13 cellular contexts compared by ENCODE assay signal in the genomic region with DNA sequence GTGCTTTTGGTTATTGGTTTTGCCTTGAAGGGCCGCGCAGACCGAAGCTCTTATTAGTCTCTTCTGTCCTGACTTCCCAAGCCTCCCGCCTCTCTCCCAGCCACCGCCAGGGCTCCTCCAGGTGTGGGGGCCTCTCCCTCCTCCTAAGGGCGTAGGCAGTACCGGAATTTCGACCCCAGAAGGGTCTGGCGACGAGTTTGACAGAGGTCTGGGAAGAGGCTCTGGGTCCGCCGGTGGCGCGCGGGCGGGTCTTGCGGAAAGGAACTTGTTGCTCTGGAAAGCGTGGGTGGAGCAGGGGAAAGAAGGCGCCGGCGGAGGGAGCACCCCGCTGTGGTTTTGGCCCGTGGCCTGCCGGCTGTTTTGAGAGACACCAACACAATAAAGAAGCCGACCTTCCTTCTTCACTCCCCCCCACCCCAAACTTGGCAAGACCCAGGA. TPM values are rescaled to one million over a fixed set of nuclear protein-coding genes. Genes with fewer than 3 reads are reported as not detected.
A peak's percentile ranks its signal among the peaks of the same experiment; 100 is the strongest.
DNase-seq lines count a peak whose midpoint lies in the region; ATAC-seq and TF ChIP-seq lines count a peak whose summit lies in the region.
"Had no signal": no experiment of that assay in that cellular context is flagged by ENCODE, and none has a peak within 500 bp of the region (broad histone marks: within the 10 kb centered on the region; RNA-seq: fewer than 3 reads in every experiment).

No MANE protein-coding gene starts in this region.

- H3K27ac ChIP-seq in iPS DF 6.9 (ENCODE audit: low read length): no peak overlapping the region
- no peak overlapping the region for H3K27ac ChIP-seq in suprapubic skin
- H3K27ac ChIP-seq: vagina had no signal

- peaks cover 1% of the 10 kb centered on the region; the same call in 1 of the 2 replicates for H3K4me1 ChIP-seq in iPS DF 6.9 (ENCODE audit: control insufficient read depth, insufficient read depth, low read length)
- peaks cover 19% of the 10 kb centered on the region for H3K4me1 ChIP-seq in suprapubic skin

- H3K4me3 ChIP-seq in iPS DF 6.9 (ENCODE audit: low read length) (peak overlapping the region; percentile 27; the same call in 1 of the 2 replicates), suprapubic skin (peak overlapping the region; percentile 41)
- H3K4me3 ChIP-seq: vagina had no signal

- H3K27me3 ChIP-seq in iPS DF 6.9 (ENCODE audit: control insufficient read depth, insufficient read depth, low read length) (peaks cover 16% of the 10 kb centered on the region; the same call in 1 of the 2 replicates), suprapubic skin (peaks cover 60% of the 10 kb centered on the region)
- H3K27me3 ChIP-seq: vagina had no signal

- DNase-seq in NCI-H1694 treated with DMSO at 0.1 percent for 48 hours (lab: John Stamatoyannopoulos, UW) (peak; percentile 21), NCI-H1694 (lab: John Stamatoyannopoulos, UW) (no peak), NCI-H510A treated with DMSO at 0.1 percent for 48 hours (lab: John Stamatoyannopoulos, UW) (peak; percentile 70), iPS DF 6.9 (ENCODE audit: low read depth, low spot score) (no peak), suprapubic skin (ENCODE audit: low spot score in 2 of 2) (no peak), T-helper 9 cell (no peak)
- no peak for DNase-seq in stimulated activated CD4-positive, alpha-beta T cell treated with anti-CD3 and anti-CD28 coated beads, Interleukin-4, amount 100 ng/mL, for 1 hour
- DNase-seq: activated B cell treated with CpG ODN at 0.5 μM for 24 hours, RPMI8226 had no signal

- WGBS in iPS DF 6.9 (ENCODE audit: insufficient coverage, insufficient read length): no CpG with 5 or more reads among the region's 25 CpGs
- 8% methylated on average over 23 of the region's 25 CpGs for WGBS in suprapubic skin

- no peak for TF ChIP-seq CTCF in suprapubic skin (IDR thresholded peaks at IDR 0.05)

- no peak for TF ChIP-seq EP300 in suprapubic skin (IDR thresholded peaks at IDR 0.05)

- TF ChIP-seq POLR2A in suprapubic skin (IDR thresholded peaks at IDR 0.05): no peak

- ATAC-seq in HG02885 (IDR thresholded peaks at IDR 0.05; ENCODE audit: poor library complexity, unreplicated experiment): no peak

- no peaks in the 10 kb centered on the region for H3K36me3 ChIP-seq in iPS DF 6.9 (ENCODE audit: control insufficient read depth, insufficient read depth, low read length)
- no peaks in the 10 kb centered on the region for H3K36me3 ChIP-seq in suprapubic skin
- H3K36me3 ChIP-seq: vagina had no signal

- H3K9me3 ChIP-seq in iPS DF 6.9 (ENCODE audit: control insufficient read depth, insufficient read depth, low read length) (no peaks in the 10 kb centered on the region), suprapubic skin (no peaks in the 10 kb centered on the region)
- H3K9me3 ChIP-seq: vagina had no signal

RNA-seq across cellular contexts. Expression of a gene that starts 1.8 kb away (rescaled TPM):
- 10 to 100 TPM in 2 of 4 donors, 1 to 10 TPM in 2; 5.2 to 23.1 (median 12.9) TPM for total RNA-seq in suprapubic skin
- total RNA-seq: activated B cell treated with CpG ODN at 0.5 μM for 24 hours; activated T-helper 1 cell treated with anti-CD3 and anti-CD28 coated beads, Interleukin-12 subunit alpha, Interleukin-12 subunit beta, Interleukin-2, Interleukin-4 antibody, amounts not matched to agents 30 ng/mL and 10 ng/mL and 1 ng/mL, durations not matched to agents 14 hours and 24 hours and 36 hours; pulmonary artery endothelial cell had no signal

Comparison
In these comparisons a context has a peak if more than half of its experiments do, and no peak if none do; other contexts are left out.
1. DNase-seq: peak in NCI-H1694 treated with DMSO at 0.1 percent for 48 hours (single experiment) and NCI-H510A treated with DMSO at 0.1 percent for 48 hours (single experiment); none in NCI-H1694 (single experiment), iPS DF 6.9 (single experiment), suprapubic skin (0 of 2), T-helper 9 cell (single experiment) and stimulated activated CD4-positive, alpha-beta T cell treated with anti-CD3 and anti-CD28 coated beads, Interleukin-4, amount 100 ng/mL, for 1 hour (single experiment).